1 cellular context compared by ENCODE assay signal in the genomic region with DNA sequence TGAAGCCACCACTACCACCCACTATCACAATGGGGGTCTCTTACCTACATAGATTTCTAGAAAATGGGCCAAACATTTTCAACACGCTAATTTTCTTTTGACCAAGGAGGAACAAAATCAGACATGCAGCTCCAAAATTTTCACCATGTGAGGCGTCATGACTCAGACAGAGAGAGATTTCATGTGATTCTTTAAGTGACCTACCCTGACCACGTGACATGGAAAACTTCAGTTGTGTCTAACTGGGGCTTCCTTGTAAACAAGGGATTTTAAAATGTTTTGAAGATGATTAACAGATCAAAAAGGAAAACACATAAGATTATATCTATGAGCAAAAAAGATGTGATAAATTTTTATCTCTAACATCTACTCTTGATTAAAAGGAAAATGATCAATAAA.
TF ChIP-seq lines count a peak whose summit lies in the region.

No MANE protein-coding gene starts in this region.

TF ChIP-seq in IMR-90, 13 proteins besides CTCF, POLR2A, EP300 and RAD21 (continued from another document):
- no peak for TF ChIP-seq NFE2L2 (IDR thresholded peaks at IDR 0.05; ENCODE audit: low read depth, low read length)
- TF ChIP-seq MAFK (IDR thresholded peaks at IDR 0.05; ENCODE audit: low read depth, low read length) = no peak
- no peak for TF ChIP-seq SMC3 (IDR thresholded peaks at IDR 0.05; ENCODE audit: low read depth, low read length)
- TF ChIP-seq MAZ (IDR thresholded peaks at IDR 0.05; ENCODE audit: borderline replicate concordance, low read depth, low read length) = no peak
- no peak for TF ChIP-seq MXI1 (IDR thresholded peaks at IDR 0.05; ENCODE audit: borderline replicate concordance, low read depth, low read length)
- peak; percentile 30; the same call in 1 of the 2 replicates for TF ChIP-seq USF2 (IDR thresholded peaks at IDR 0.05; ENCODE audit: low read depth, low read length)
- TF ChIP-seq RCOR1 (IDR thresholded peaks at IDR 0.05; ENCODE audit: insufficient replicate concordance, low read length) = no peak
TF ChIP-seq in IMR-90: peak in this region for 1.
